Comparison of ENCODE assay signal across 15 cellular contexts in the genomic region with DNA sequence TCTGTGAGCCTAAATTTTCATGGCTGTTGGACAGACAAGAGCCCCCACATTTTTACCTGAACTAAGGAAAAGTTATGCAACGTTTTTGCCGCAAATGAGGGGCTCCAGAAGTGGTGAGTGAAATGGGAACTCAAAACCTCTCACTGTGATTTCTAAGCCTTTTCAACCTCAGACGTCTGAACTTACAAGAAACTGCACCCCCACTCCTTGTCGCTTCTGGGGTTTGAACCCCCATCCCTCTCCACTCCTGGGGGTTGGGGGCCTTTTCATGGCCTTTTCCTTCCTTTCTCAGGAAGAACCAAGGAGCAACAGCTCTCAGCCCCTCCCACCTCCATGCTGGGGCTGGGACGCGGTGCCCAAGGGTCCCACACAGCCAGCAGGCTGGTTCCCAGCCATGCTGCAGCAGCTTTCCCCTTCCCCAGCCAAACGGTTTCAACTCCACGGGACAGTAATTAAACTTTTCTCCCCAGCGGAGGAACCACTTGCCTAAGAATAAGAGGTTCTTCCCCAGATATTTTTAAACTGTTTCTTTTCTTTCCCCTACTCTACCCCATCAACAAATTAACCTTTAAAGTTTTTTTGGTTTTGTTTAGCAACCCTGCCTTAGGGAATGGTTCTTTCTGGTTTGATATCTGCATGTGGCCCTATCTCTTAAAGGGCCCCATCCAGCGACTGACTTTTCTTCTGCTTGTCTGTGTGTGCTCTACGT.
DNase-seq lines count a peak whose midpoint lies in the region; ATAC-seq and TF ChIP-seq lines count a peak whose summit lies in the region.
"Had no signal": no experiment of that assay in that cellular context is flagged by ENCODE, and none has a peak within 500 bp of the region (broad histone marks: within the 10 kb centered on the region; RNA-seq: fewer than 3 reads in every experiment).

No MANE protein-coding gene starts in this region.

- DNase-seq in GM23338 (ENCODE audit: low spot score) (no peak), kidney glomerular epithelial cell (lab: John Stamatoyannopoulos, UW) (no peak), upper lobe of right lung (no peak), NCI-H748 treated with DMSO at 0.1 percent for 48 hours (lab: John Stamatoyannopoulos, UW) (no peak), substantia nigra (lab: John Stamatoyannopoulos, UW) (no peak)
- DNase-seq: DMS79, islet precursor cell, MG63, NCI-H774, nucleus accumbens had no signal

- peak overlapping the region; percentile 90 for H2AFZ ChIP-seq in GM23338

- peak overlapping the region; percentile 32; the same call in 1 of the 2 replicates for H3K27ac Mint-ChIP-seq in GM23338
- peak overlapping the region; percentile 99 for H3K27ac Mint-ChIP-seq in stimulated activated memory B cell treated with anti-CD40 and anti-IgM and Interleukin-4, amounts not matched to agents 10 μg/mL and 1 μg/mL and 100 μg/mL, for 72 hours

- H3K27me3 ChIP-seq in GM23338 (ENCODE audit: insufficient read depth) (no peaks in the 10 kb centered on the region), upper lobe of right lung (no peaks in the 10 kb centered on the region)
- H3K27me3 ChIP-seq: breast epithelium, esophagus muscularis mucosa, MG63 had no signal

- H3K36me3 Mint-ChIP-seq in GM23338 (ENCODE audit: low read depth): peaks cover 8% of the 10 kb centered on the region; the same call in 2 of the 3 replicates
- peaks cover 14% of the 10 kb centered on the region for H3K36me3 Mint-ChIP-seq in stimulated activated memory B cell treated with anti-CD40 and anti-IgM and Interleukin-4, amounts not matched to agents 10 μg/mL and 1 μg/mL and 100 μg/mL, for 72 hours

- no peaks in the 10 kb centered on the region for H3K27me3 Mint-ChIP-seq in GM23338 (ENCODE audit: insufficient read depth, low read depth, poor library complexity)
- no peaks in the 10 kb centered on the region for H3K27me3 Mint-ChIP-seq in stimulated activated memory B cell treated with anti-CD40 and anti-IgM and Interleukin-4, amounts not matched to agents 10 μg/mL and 1 μg/mL and 100 μg/mL, for 72 hours

- H3K4me2 ChIP-seq in GM23338: no peak overlapping the region

- H3F3A ChIP-seq in GM23338 (replicated peaks; ENCODE audit: low read depth): no peaks in the 10 kb centered on the region

- no peaks in the 10 kb centered on the region for H3K9me3 ChIP-seq in upper lobe of right lung
- H3K9me3 ChIP-seq: breast epithelium, esophagus muscularis mucosa, MG63 had no signal

- H4K20me1 ChIP-seq in GM23338 (replicated peaks; ENCODE audit: insufficient read depth): no peaks in the 10 kb centered on the region

- 0 out of 2 replicates have a peak, but pooled peaks cover 2% of the 10 kb centered on the region for H3K9me2 ChIP-seq in GM23338 (ENCODE audit: insufficient read depth)

- H3K4me3 ChIP-seq in GM23338: no peak overlapping the region
- H3K4me3 ChIP-seq in upper lobe of right lung: no peak overlapping the region
- H3K4me3 ChIP-seq: breast epithelium, esophagus muscularis mucosa, MG63 had no signal

- no peak overlapping the region for H3K4me3 Mint-ChIP-seq in GM23338
- peak overlapping the region; percentile 87 for H3K4me3 Mint-ChIP-seq in stimulated activated memory B cell treated with anti-CD40 and anti-IgM and Interleukin-4, amounts not matched to agents 10 μg/mL and 1 μg/mL and 100 μg/mL, for 72 hours

- ATAC-seq in GM19025 (IDR thresholded peaks at IDR 0.05; ENCODE audit: low read depth, unreplicated experiment) (peak; percentile 32), GM23338 (peak; percentile 53), HG03354 (IDR thresholded peaks at IDR 0.05; ENCODE audit: poor library complexity, severe bottlenecking, unreplicated experiment) (peak; percentile 31), upper lobe of right lung (no peak)
- ATAC-seq in stimulated activated memory B cell treated with anti-CD40 and anti-IgM and Interleukin-4, amounts not matched to agents 10 μg/mL and 1 μg/mL and 100 μg/mL, for 72 hours: peak; percentile 68

- H3K4me1 ChIP-seq in GM23338 (ENCODE audit: insufficient read depth) (peaks cover 3% of the 10 kb centered on the region; the same call in 1 of the 2 replicates), upper lobe of right lung (no peaks in the 10 kb centered on the region)
- H3K4me1 ChIP-seq: breast epithelium, esophagus muscularis mucosa had no signal

- H3K36me3 ChIP-seq in GM23338 (ENCODE audit: insufficient read depth): no peaks in the 10 kb centered on the region; the same call in 1 of the 2 replicates
- H3K36me3 ChIP-seq in upper lobe of right lung: no peaks in the 10 kb centered on the region
- H3K36me3 ChIP-seq: breast epithelium, esophagus muscularis mucosa, MG63 had no signal

- TF ChIP-seq CTCF in GM23338 (conservative IDR thresholded peaks at IDR 0.05; ENCODE audit: low read depth in 2 of 2) (no peak), upper lobe of right lung (IDR thresholded peaks at IDR 0.05) (no peak)

- H3K27ac ChIP-seq in GM23338 (ENCODE audit: low read depth) (no peak overlapping the region), upper lobe of right lung (no peak overlapping the region), substantia nigra (ENCODE audit: low read depth, low read length, poor library complexity, severe bottlenecking) (no peak overlapping the region)
- H3K27ac ChIP-seq: breast epithelium, esophagus muscularis mucosa had no signal

- H3K9me3 Mint-ChIP-seq in GM23338: peaks cover 9% of the 10 kb centered on the region
- no peaks in the 10 kb centered on the region for H3K9me3 Mint-ChIP-seq in stimulated activated memory B cell treated with anti-CD40 and anti-IgM and Interleukin-4, amounts not matched to agents 10 μg/mL and 1 μg/mL and 100 μg/mL, for 72 hours

- H3K79me2 ChIP-seq in GM23338 (replicated peaks; ENCODE audit: insufficient read depth): no peaks in the 10 kb centered on the region

- intact Hi-C loops in upper lobe of right lung (cut with DNase I): no loop called here

- no peaks in the 10 kb centered on the region; the same call in 2 of the 3 replicates for H3K4me1 Mint-ChIP-seq in GM23338
- peaks cover 46% of the 10 kb centered on the region for H3K4me1 Mint-ChIP-seq in stimulated activated memory B cell treated with anti-CD40 and anti-IgM and Interleukin-4, amounts not matched to agents 10 μg/mL and 1 μg/mL and 100 μg/mL, for 72 hours

TF ChIP-seq in GM23338, 12 proteins besides CTCF, POLR2A, EP300 and RAD21:
- TF ChIP-seq, protein P1, sequence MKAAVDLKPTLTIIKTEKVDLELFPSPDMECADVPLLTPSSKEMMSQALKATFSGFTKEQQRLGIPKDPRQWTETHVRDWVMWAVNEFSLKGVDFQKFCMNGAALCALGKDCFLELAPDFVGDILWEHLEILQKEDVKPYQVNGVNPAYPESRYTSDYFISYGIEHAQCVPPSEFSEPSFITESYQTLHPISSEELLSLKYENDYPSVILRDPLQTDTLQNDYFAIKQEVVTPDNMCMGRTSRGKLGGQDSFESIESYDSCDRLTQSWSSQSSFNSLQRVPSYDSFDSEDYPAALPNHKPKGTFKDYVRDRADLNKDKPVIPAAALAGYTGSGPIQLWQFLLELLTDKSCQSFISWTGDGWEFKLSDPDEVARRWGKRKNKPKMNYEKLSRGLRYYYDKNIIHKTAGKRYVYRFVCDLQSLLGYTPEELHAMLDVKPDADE (IDR thresholded peaks at IDR 0.05): no peak
- TF ChIP-seq POLR2AphosphoS5 (IDR thresholded peaks at IDR 0.05; ENCODE audit: low read depth) (no peak), JUNB (IDR thresholded peaks at IDR 0.05; ENCODE audit: unreplicated experiment) (no peak), ZNF331 (CRISPR knock-in tag; IDR thresholded peaks at IDR 0.05; ENCODE audit: low read depth) (no peak), STAT1 (IDR thresholded peaks at IDR 0.05; ENCODE audit: unreplicated experiment) (no peak), CREB1 (CRISPR knock-in tag; IDR thresholded peaks at IDR 0.05; ENCODE audit: low read depth) (no peak)
TF ChIP-seq in GM23338: peak in this region for 0.
